1 cellular context compared by ENCODE assay signal in genomic region chr14:92039720-92040430, GRCh38.
TF ChIP-seq lines count a peak whose summit lies in the region.

TRIP11 (minus strand) TSS chr14:92040059; CDS start chr14:92039685, 374 bp downstream.

TF ChIP-seq in K562, 482 proteins besides CTCF, POLR2A, EP300 and RAD21 (continued from another document and continues in another):
- TF ChIP-seq BCL6 (CRISPR knock-in tag; IDR thresholded peaks at IDR 0.05), result no peak
- no peak for TF ChIP-seq NCOA2 (IDR thresholded peaks at IDR 0.05; ENCODE audit: partially characterized antibody in 2 of 2)
- TF ChIP-seq ZNF584 (CRISPR knock-in tag; IDR thresholded peaks at IDR 0.05; ENCODE audit: low read depth), result no peak
- TF ChIP-seq CREB5 (CRISPR knock-in tag; IDR thresholded peaks at IDR 0.05), result no peak
- no peak for TF ChIP-seq U2AF2 (optimal IDR thresholded peaks at IDR 0.05; ENCODE audit: low read depth, low read length)
- no peak for TF ChIP-seq ZNF830 (CRISPR knock-in tag; IDR thresholded peaks at IDR 0.05)
- TF ChIP-seq PCBP2 (IDR thresholded peaks at IDR 0.05; ENCODE audit: low read depth, low read length, poor library complexity, severe bottlenecking), result no peak
- TF ChIP-seq ATF7 (IDR thresholded peaks at IDR 0.05), result 0 out of 2 replicates have a peak, but pooled peaks have one; percentile 32
- TF ChIP-seq SRSF9 (IDR thresholded peaks at IDR 0.05; ENCODE audit: borderline replicate concordance, low read depth, low read length), result no peak
- no peak for TF ChIP-seq SFPQ (IDR thresholded peaks at IDR 0.05; ENCODE audit: low read depth, low read length)
- TF ChIP-seq RBM14 (IDR thresholded peaks at IDR 0.05; ENCODE audit: borderline replicate concordance, insufficient read depth, low read depth, low read length), result no peak
- no peak for TF ChIP-seq MED1 (CRISPR knock-in tag; IDR thresholded peaks at IDR 0.05; ENCODE audit: borderline replicate concordance)
- TF ChIP-seq PHB (CRISPR knock-in tag; IDR thresholded peaks at IDR 0.05), result no peak
- no peak for TF ChIP-seq CCAR2 (IDR thresholded peaks at IDR 0.05; ENCODE audit: low read depth, low read length)
- no peak for TF ChIP-seq ZNF57 (CRISPR knock-in tag; IDR thresholded peaks at IDR 0.05)
- TF ChIP-seq TOE1 (IDR thresholded peaks at IDR 0.05; ENCODE audit: borderline replicate concordance), result no peak; the same call in 1 of the 2 replicates
- 0 out of 2 replicates have a peak, but pooled peaks have one; percentile 54 for TF ChIP-seq TOE1 (CRISPR knock-in tag; IDR thresholded peaks at IDR 0.05; ENCODE audit: borderline replicate concordance, low read depth)
- no peak for TF ChIP-seq ZNF699 (CRISPR knock-in tag; IDR thresholded peaks at IDR 0.05; ENCODE audit: insufficient replicate concordance)
- TF ChIP-seq MYNN (IDR thresholded peaks at IDR 0.05), result no peak
- no peak for TF ChIP-seq MYNN (CRISPR knock-in tag; IDR thresholded peaks at IDR 0.05)
- TF ChIP-seq SMC3 (conservative IDR thresholded peaks at IDR 0.05; ENCODE audit: insufficient read depth, low read depth, low read length), result no peak
- no peak for TF ChIP-seq KLF16 (IDR thresholded peaks at IDR 0.05)
- no peak for TF ChIP-seq ILF3 (IDR thresholded peaks at IDR 0.05; ENCODE audit: borderline replicate concordance)
- TF ChIP-seq MAFG (tag; conservative IDR thresholded peaks at IDR 0.05), result no peak
- no peak for TF ChIP-seq GTF3C2 (IDR thresholded peaks at IDR 0.05; ENCODE audit: borderline replicate concordance, extremely low read depth, insufficient read length)
- no peak for TF ChIP-seq ZNF140 (CRISPR knock-in tag; IDR thresholded peaks at IDR 0.05)
- no peak for TF ChIP-seq ZNF239 (CRISPR knock-in tag; IDR thresholded peaks at IDR 0.05)
- peak; percentile 61; the same call in 1 of the 2 replicates for TF ChIP-seq ATF1 (CRISPR knock-in tag; IDR thresholded peaks at IDR 0.05)
- TF ChIP-seq ATF1 (tag; IDR thresholded peaks at IDR 0.05), result peak; percentile 90
- TF ChIP-seq TARDBP (IDR thresholded peaks at IDR 0.05), result no peak
- no peak for TF ChIP-seq SREBF2 (CRISPR knock-in tag; IDR thresholded peaks at IDR 0.05)
- no peak for TF ChIP-seq DMBX1 (CRISPR knock-in tag; IDR thresholded peaks at IDR 0.05; ENCODE audit: borderline replicate concordance)
- TF ChIP-seq ELF2 (CRISPR knock-in tag; IDR thresholded peaks at IDR 0.05), result no peak
- no peak for TF ChIP-seq ILK (tag; IDR thresholded peaks at IDR 0.05; ENCODE audit: borderline replicate concordance, low read depth)
- no peak for TF ChIP-seq NR4A1 (CRISPR knock-in tag; IDR thresholded peaks at IDR 0.05)
- TF ChIP-seq NR4A1 (tag; IDR thresholded peaks at IDR 0.05), result no peak
- TF ChIP-seq ZNF436 (CRISPR knock-in tag; IDR thresholded peaks at IDR 0.05), result no peak
- no peak for TF ChIP-seq BCLAF1 (IDR thresholded peaks at IDR 0.05; ENCODE audit: borderline replicate concordance in 1 of 2, control insufficient read depth in 1 of 2, low read depth in 2 of 2, low read length in 1 of 2)
- no peak for TF ChIP-seq SRSF3 (IDR thresholded peaks at IDR 0.05; ENCODE audit: insufficient read depth, low read length)
- TF ChIP-seq TRIM28 (IDR thresholded peaks at IDR 0.05), result no peak
- no peak for TF ChIP-seq PBX2 (CRISPR knock-in tag; IDR thresholded peaks at IDR 0.05; ENCODE audit: low read depth)
- TF ChIP-seq PBX2 (tag; conservative IDR thresholded peaks at IDR 0.05; ENCODE audit: low read depth), result no peak
- no peak for TF ChIP-seq BRF2 (IDR thresholded peaks at IDR 0.05; ENCODE audit: borderline replicate concordance, insufficient read depth, insufficient read length)
- TF ChIP-seq NCOR1 (IDR thresholded peaks at IDR 0.05), result no peak
- TF ChIP-seq XRCC5 (IDR thresholded peaks at IDR 0.05; ENCODE audit: low read depth, low read length), result no peak
- no peak for TF ChIP-seq RHOXF2B (CRISPR knock-in tag; conservative IDR thresholded peaks at IDR 0.05)
- no peak for TF ChIP-seq STAT5B (CRISPR knock-in tag; IDR thresholded peaks at IDR 0.05)
- peak; percentile 93 for TF ChIP-seq CREM (IDR thresholded peaks at IDR 0.05; ENCODE audit: low read depth)
- TF ChIP-seq SRF (CRISPR knock-in tag; IDR thresholded peaks at IDR 0.05), result no peak
- no peak for TF ChIP-seq SMAD3 (CRISPR knock-in tag; conservative IDR thresholded peaks at IDR 0.05)
- TF ChIP-seq CUX1 (CRISPR knock-in tag; IDR thresholded peaks at IDR 0.05), result no peak
- no peak for TF ChIP-seq ZNF134 (CRISPR knock-in tag; conservative IDR thresholded peaks at IDR 0.05)
- TF ChIP-seq LCOR (CRISPR knock-in tag; IDR thresholded peaks at IDR 0.05), result peak; percentile 71
- no peak for TF ChIP-seq KAT8 (IDR thresholded peaks at IDR 0.05; ENCODE audit: low read depth)
- TF ChIP-seq ZNF561 (CRISPR knock-in tag; conservative IDR thresholded peaks at IDR 0.05), result no peak
- TF ChIP-seq GTF2A2 (tag; IDR thresholded peaks at IDR 0.05), result no peak
- no peak for TF ChIP-seq ZNF324 (CRISPR knock-in tag; IDR thresholded peaks at IDR 0.05)
- TF ChIP-seq KAT2B (IDR thresholded peaks at IDR 0.05; ENCODE audit: low read depth, low read length), result no peak
